Comparison of ENCODE assay signal across 8 cellular contexts in the genomic region with DNA sequence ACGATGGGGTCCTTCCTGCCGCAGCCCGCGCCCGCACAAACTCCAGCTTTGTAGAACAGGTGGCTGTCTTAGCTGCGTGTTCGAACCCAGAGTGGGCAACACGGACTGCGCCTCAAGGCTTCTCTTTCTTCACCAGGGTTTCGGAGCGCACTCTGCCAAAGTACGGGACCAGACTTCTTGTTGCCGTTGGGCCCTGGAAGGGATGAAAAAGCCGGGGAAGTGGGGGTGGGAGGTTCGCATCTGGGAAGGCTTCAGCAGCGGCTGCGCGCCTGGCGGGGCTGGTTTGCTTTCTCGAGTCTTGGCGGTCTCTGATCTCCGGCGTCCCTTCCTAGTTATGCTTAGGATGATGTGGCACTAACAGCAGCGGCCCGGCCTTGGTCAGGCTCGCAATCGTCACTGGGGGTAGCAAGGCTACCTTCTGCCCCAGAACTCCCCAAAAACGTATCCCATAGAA. TPM values are rescaled to one million over a fixed set of nuclear protein-coding genes. Genes with fewer than 3 reads are reported as not detected.
A peak's percentile ranks its signal among the peaks of the same experiment; 100 is the strongest.
DNase-seq lines count a peak whose midpoint lies in the region; ATAC-seq and TF ChIP-seq lines count a peak whose summit lies in the region.

No MANE protein-coding gene starts in this region.

- WGBS in esophagus muscularis mucosa = 0% methylated on average over 4 of the region's 28 CpGs

- H3K4me1 ChIP-seq in OCI-LY3 (ENCODE audit: low read length) = peaks cover 72% of the 10 kb centered on the region
- H3K4me1 ChIP-seq in esophagus muscularis mucosa = peaks cover 3 to 34% (median 27%) of the 10 kb centered on the region in 4 donors

- TF ChIP-seq EP300 in esophagus muscularis mucosa (IDR thresholded peaks at IDR 0.05) = no peak

- peak; percentile 24 for ATAC-seq in GM19438 (IDR thresholded peaks at IDR 0.05; ENCODE audit: low read depth, unreplicated experiment)
- ATAC-seq in GM18520 (IDR thresholded peaks at IDR 0.05; ENCODE audit: unreplicated experiment) = no peak
- no peak for ATAC-seq in GM19397 (IDR thresholded peaks at IDR 0.05; ENCODE audit: unreplicated experiment)

- H3K4me1 Mint-ChIP-seq in neural crest cell = peaks cover 30% of the 10 kb centered on the region

- peaks cover 78% of the 10 kb centered on the region for H3K79me2 ChIP-seq in OCI-LY3 (ENCODE audit: low read length)

- H3K4me2 ChIP-seq in OCI-LY3 (ENCODE audit: low read length) = peak overlapping the region; percentile 80

- no peak for TF ChIP-seq CTCF in OCI-LY3 (IDR thresholded peaks at IDR 0.05; ENCODE audit: low read depth, low read length)
- TF ChIP-seq CTCF in esophagus muscularis mucosa (IDR thresholded peaks at IDR 0.05) = no peak
- TF ChIP-seq CTCF in neural crest cell (conservative IDR thresholded peaks at IDR 0.05) = no peak

- H3K27me3 ChIP-seq in OCI-LY3 (ENCODE audit: low read depth, low read length) (no peaks in the 10 kb centered on the region), esophagus muscularis mucosa (peaks cover 0 to 8% (median 0%) of the 10 kb centered on the region in 4 donors)

- H3K9me3 Mint-ChIP-seq in neural crest cell = no peaks in the 10 kb centered on the region

- no peak for TF ChIP-seq POLR2A in esophagus muscularis mucosa (IDR thresholded peaks at IDR 0.05; ENCODE audit: low read depth)

- H3K36me3 ChIP-seq in OCI-LY3 (replicated peaks; ENCODE audit: low read depth, low read length) (peaks cover 33% of the 10 kb centered on the region), esophagus muscularis mucosa (no peaks in the 10 kb centered on the region)

- H3K4me3 Mint-ChIP-seq in neural crest cell = peak overlapping the region; percentile 87

- H4K20me1 ChIP-seq in OCI-LY3 (ENCODE audit: insufficient read depth, low read length) = peaks cover 36% of the 10 kb centered on the region

- DNase-seq in esophagus muscularis mucosa (ENCODE audit: extremely low spot score) = no peak
- DNase-seq in neural crest cell (ENCODE audit: low read depth, low spot score) = no peak
- no peak for DNase-seq in T-helper 9 cell
- no peak for DNase-seq in DMS114 treated with DMSO at 0.1 percent for 48 hours (lab: John Stamatoyannopoulos, UW; ENCODE audit: unreplicated experiment)

- no peaks in the 10 kb centered on the region for H3K36me3 Mint-ChIP-seq in neural crest cell (ENCODE audit: low read depth)

- H3K9me3 ChIP-seq in OCI-LY3 (ENCODE audit: insufficient read depth, low read length) = no peaks in the 10 kb centered on the region
- no peaks in the 10 kb centered on the region for H3K9me3 ChIP-seq in esophagus muscularis mucosa

- intact Hi-C loops in esophagus muscularis mucosa (cut with DNase I) = loop anchor here (5.0 kb wide), 1 partner anchor 554 kb away; no protein-coding TSS in a partner anchor

- no peak overlapping the region for H3K27ac Mint-ChIP-seq in neural crest cell (ENCODE audit: unreplicated experiment)

- peaks cover 58% of the 10 kb centered on the region for H3K27me3 Mint-ChIP-seq in neural crest cell (ENCODE audit: low read depth)

- H3K4me3 ChIP-seq in OCI-LY3 (ENCODE audit: low read length) (peak overlapping the region; percentile 97), esophagus muscularis mucosa (peak overlapping the region; percentile 65 to 83 (median 72))

- H3K9ac ChIP-seq in OCI-LY3 (ENCODE audit: low read length) = peak overlapping the region; percentile 100

- H3K27ac ChIP-seq in OCI-LY3 (ENCODE audit: low read length) (peak overlapping the region; percentile 96), esophagus muscularis mucosa (replicated peaks in 1 of 4) (peak overlapping the region; percentile 67 to 85 (median 83))

- no peak overlapping the region for H2AFZ ChIP-seq in OCI-LY3 (ENCODE audit: low read depth, low read length)

RNA-seq across cellular contexts. Expression of gene PARM1, which starts 0.7 kb away (rescaled TPM):
- total RNA-seq in esophagus muscularis mucosa (10 to 100 TPM; 12.9 to 25.7 (median 24.1) TPM), neural crest cell (0.73 and 0.96 TPM in 2 replicates)
